13 cellular contexts compared by ENCODE assay signal in the genomic region with DNA sequence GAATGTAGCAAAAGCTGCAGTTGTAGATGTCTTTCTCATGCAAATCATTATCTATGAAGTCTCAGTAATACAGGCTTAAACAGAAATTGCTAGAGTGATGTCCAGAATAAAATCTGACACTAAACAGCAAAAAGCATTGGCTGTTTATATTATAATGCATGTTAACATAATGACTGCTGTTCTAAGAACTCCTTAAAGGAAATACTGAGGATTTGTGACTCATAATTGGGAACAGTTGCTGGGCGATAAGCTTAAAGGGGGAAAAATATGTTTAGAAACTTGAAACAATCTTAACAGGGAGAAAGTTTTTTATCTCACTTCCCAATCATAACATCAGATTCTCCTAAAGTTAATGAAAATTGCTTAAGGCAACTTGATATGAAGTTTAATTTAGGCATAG. TPM values are rescaled to one million over a fixed set of nuclear protein-coding genes. Genes with fewer than 3 reads are reported as not detected.
A peak's percentile ranks its signal among the peaks of the same experiment; 100 is the strongest.
DNase-seq lines count a peak whose midpoint lies in the region; ATAC-seq, FAIRE-seq and TF ChIP-seq lines count a peak whose summit lies in the region.
"Had no signal": no experiment of that assay in that cellular context is flagged by ENCODE, and none has a peak within 500 bp of the region (broad histone marks: within the 10 kb centered on the region; RNA-seq: fewer than 3 reads in every experiment).

No MANE protein-coding gene starts in this region.

- no peak for TF ChIP-seq RAD21 in neural cell (conservative IDR thresholded peaks at IDR 0.05)

- BruUV-seq in Panc1 (replicated peaks; lab: Mats Ljungman, UMichigan) = no TSS peak

- no peaks in the 10 kb centered on the region for H3K9me2 ChIP-seq in neural cell (ENCODE audit: insufficient read depth, low read length)

- no peak for TF ChIP-seq CTCF in Panc1 (IDR thresholded peaks at IDR 0.05)
- TF ChIP-seq CTCF in neural cell (IDR thresholded peaks at IDR 0.05; ENCODE audit: poor library complexity, severe bottlenecking) = no peak

- no peak overlapping the region for H3K9ac ChIP-seq in neural cell (ENCODE audit: low read length)

- no peak overlapping the region for H3K4me3 ChIP-seq in Panc1 (ENCODE audit: low read depth in 2 of 2, low read length in 2 of 2)
- H3K4me3 ChIP-seq in neural cell (ENCODE audit: low read length) = peak overlapping the region; percentile 13

- peak; percentile 84 for DNase-seq in EH (ENCODE audit: low read depth)
- no peak for DNase-seq in Panc1 (ENCODE audit: low read depth, low spot score)
- DNase-seq in stimulated activated CD4-positive, alpha-beta T cell treated with anti-CD3 and anti-CD28 coated beads, Interleukin-2, amount 100 ng/mL, for 24 hours = no peak
- no peak for DNase-seq in activated effector memory CD4-positive, alpha-beta T cell treated with anti-CD3 and anti-CD28 coated beads, Interleukin-2, amount 50 U/mL, for 16 hours
- DNase-seq in NCI-H2227 (lab: John Stamatoyannopoulos, UW; ENCODE audit: unreplicated experiment) = no peak
- DNase-seq: activated CD8-positive, alpha-beta T cell treated with anti-CD3 and anti-CD28 coated beads for 36 hours; DMS79; NCI-H446; occipital lobe had no signal

- CTCF ChIA-PET in Panc1 (lab: Charles Lee) = no interaction called here

- peaks cover 36% of the 10 kb centered on the region for H3K4me1 ChIP-seq in Panc1 (ENCODE audit: control insufficient read depth, insufficient read depth, low read length)

- H4K20me1 ChIP-seq in neural cell (ENCODE audit: insufficient read depth) = no peaks in the 10 kb centered on the region

- H3K9me3 ChIP-seq in Panc1 (ENCODE audit: control insufficient read depth, insufficient read depth, low read depth, low read length) (no peaks in the 10 kb centered on the region), neural cell (ENCODE audit: low read length) (no peaks in the 10 kb centered on the region)

- no peaks in the 10 kb centered on the region for H3F3A ChIP-seq in neural cell (ENCODE audit: insufficient read depth, low read length, poor library complexity, severe bottlenecking)

- H3K79me2 ChIP-seq in neural cell (replicated peaks; ENCODE audit: insufficient read depth, low read length) = no peaks in the 10 kb centered on the region

- no peak overlapping the region for H2AFZ ChIP-seq in neural cell (ENCODE audit: low read depth, low read length)

- H3K27ac ChIP-seq in Panc1 (ENCODE audit: low read length) = peak overlapping the region; percentile 36; the same call in 1 of the 2 replicates
- H3K27ac ChIP-seq in neural cell (ENCODE audit: low read length) = no peak overlapping the region

- H3K27me3 ChIP-seq in Panc1 (ENCODE audit: control insufficient read depth, insufficient read depth, low read length) = no peaks in the 10 kb centered on the region
- H3K27me3 ChIP-seq in neural cell (ENCODE audit: insufficient read depth, low read depth, low read length) = no peaks in the 10 kb centered on the region

- intact Hi-C loops in Panc1 (cut with micrococcal nuclease; ENCODE audit: unreplicated experiment) = no loop called here

- ATAC-seq in Panc1 (peak; percentile 55; the same call in 1 of the 2 replicates), GM19452 (IDR thresholded peaks at IDR 0.05; ENCODE audit: unreplicated experiment) (no peak)
- ATAC-seq: activated CD8-positive, alpha-beta T cell treated with anti-CD3 and anti-CD28 coated beads for 36 hours; activated naive CD4-positive, alpha-beta T cell treated with anti-CD3 and anti-CD28 coated beads, Interleukin-2, amount 50 U/mL, for 72 hours had no signal

- TF ChIP-seq EP300 in neural cell (conservative IDR thresholded peaks at IDR 0.05; ENCODE audit: poor library complexity, severe bottlenecking) = no peak

- H3K4me2 ChIP-seq in neural cell (ENCODE audit: low read length) = no peak overlapping the region

- POLR2A ChIA-PET in Panc1 (lab: Charles Lee) = no interaction called here

- in situ Hi-C loops in Panc1 (cut with HindIII; ENCODE audit: low pct_unique_long_range_greater_than_20kb, low sequenced_read_pairs) = no loop called here

- peaks cover 19% of the 10 kb centered on the region for H3K36me3 ChIP-seq in Panc1 (ENCODE audit: control insufficient read depth, insufficient read depth, low read length)
- no peaks in the 10 kb centered on the region for H3K36me3 ChIP-seq in neural cell (ENCODE audit: insufficient read depth, low read length)

- peak; percentile 81 for FAIRE-seq in endometrium (lab: Jason Lieb, UNC)

TF ChIP-seq in neural cell, 6 proteins besides CTCF, POLR2A, EP300 and RAD21:
- TF ChIP-seq REST (IDR thresholded peaks at IDR 0.05; ENCODE audit: borderline replicate concordance) = no peak
- no peak for TF ChIP-seq SMC3 (conservative IDR thresholded peaks at IDR 0.05; ENCODE audit: poor library complexity)
- no peak for TF ChIP-seq MXI1 (conservative IDR thresholded peaks at IDR 0.05; ENCODE audit: poor library complexity, severe bottlenecking)
- TF ChIP-seq EZH2 (IDR thresholded peaks at IDR 0.05; ENCODE audit: borderline replicate concordance, insufficient read depth, low read length, poor library complexity, severe bottlenecking) = no peak
- no peak for TF ChIP-seq TAF1 (IDR thresholded peaks at IDR 0.05; ENCODE audit: low read depth)
- no peak for TF ChIP-seq POLR2AphosphoS5 (IDR thresholded peaks at IDR 0.05)
TF ChIP-seq in neural cell: peak in this region for 0.

RNA-seq across cellular contexts. Expression of gene TIPARP, which starts 17.5 kb away (rescaled TPM):
- total RNA-seq in Panc1 (2021; ENCODE audit: unreplicated experiment) = 22.1 TPM
- polyA plus RNA-seq in Panc1 (2012; ENCODE audit: insufficient read length) = 11.0 TPM
- 5.2 and 5.4 TPM in 2 replicates for polyA plus RNA-seq in neural cell
- 13.5 and 15.3 TPM in 2 replicates for polyA minus RNA-seq in neural cell
